Comparison of ENCODE assay signal across 16 cellular contexts in genomic region chr7:98531717-98532116, GRCh38.
"Had no signal": no experiment of that assay in that cellular context is flagged by ENCODE, and none has a peak within 500 bp of the region (broad histone marks: within the 10 kb centered on the region; RNA-seq: fewer than 3 reads in every experiment).

No MANE protein-coding gene starts in this region.

- H3K4me3 Mint-ChIP-seq: activated CD8-positive, alpha-beta memory T cell treated with anti-CD3 and anti-CD28 coated beads, Interleukin-2, amount 10 ng/mL, durations not matched to agents 7 days and 5 days; activated naive CD8-positive, alpha-beta T cell; activated T-cell treated with anti-CD3 and anti-CD28 coated beads, Interleukin-2, amount 50 U/mL, for 4 hours; naive thymus-derived CD4-positive, alpha-beta T cell had no signal

- H3K4me3 ChIP-seq: dorsolateral prefrontal cortex, skin epidermis, uterus had no signal

- H3K79me2 ChIP-seq: parathyroid adenoma had no signal

- ATAC-seq: activated CD8-positive, alpha-beta memory T cell treated with anti-CD3 and anti-CD28 coated beads, Interleukin-2, amount 10 ng/mL, durations not matched to agents 7 days and 5 days; activated T-cell treated with anti-CD3 and anti-CD28 coated beads, Interleukin-2, amount 50 U/mL, for 4 hours; esophagus mucosa; left lobe of liver; naive thymus-derived CD4-positive, alpha-beta T cell had no signal

- H2AFZ ChIP-seq: parathyroid adenoma had no signal

- H3K27ac Mint-ChIP-seq: activated CD8-positive, alpha-beta memory T cell treated with anti-CD3 and anti-CD28 coated beads, Interleukin-2, amount 10 ng/mL, durations not matched to agents 7 days and 5 days; activated naive CD8-positive, alpha-beta T cell had no signal

- H3K9me3 ChIP-seq: uterus had no signal

- H3K27me3 Mint-ChIP-seq: activated CD8-positive, alpha-beta memory T cell treated with anti-CD3 and anti-CD28 coated beads, Interleukin-2, amount 10 ng/mL, durations not matched to agents 7 days and 5 days had no signal

- H3K36me3 ChIP-seq: brain microvascular endothelial cell, uterus had no signal

- H3K9ac ChIP-seq: parathyroid adenoma had no signal

- DNase-seq: activated CD4-positive, alpha-beta T cell treated with anti-CD3 and anti-CD28 coated beads, Interleukin-2, amount 50 U/mL, for 4 hours; activated CD4-positive, CD25-positive, alpha-beta regulatory T cell treated with anti-CD3 and anti-CD28 coated beads, Interleukin-2, amount 50 U/mL, for 72 hours; activated CD8-positive, alpha-beta memory T cell treated with anti-CD3 and anti-CD28 coated beads, Interleukin-2, amount 10 ng/mL, durations not matched to agents 7 days and 5 days; activated effector memory CD4-positive, alpha-beta T cell treated with anti-CD3 and anti-CD28 coated beads, Interleukin-2, amount 50 U/mL, for 16 hours; activated T-cell treated with anti-CD3 and anti-CD28 coated beads, Interleukin-2, amount 50 U/mL, for 4 hours; brain microvascular endothelial cell; dorsolateral prefrontal cortex; mammary epithelial cell; naive thymus-derived CD4-positive, alpha-beta T cell; retina; uterus had no signal

- H3K4me1 ChIP-seq: parathyroid adenoma, uterus had no signal

- H3K27ac ChIP-seq: brain microvascular endothelial cell, dorsolateral prefrontal cortex, parathyroid adenoma, skin epidermis, uterus had no signal

- H3K4me1 Mint-ChIP-seq: activated CD8-positive, alpha-beta memory T cell treated with anti-CD3 and anti-CD28 coated beads, Interleukin-2, amount 10 ng/mL, durations not matched to agents 7 days and 5 days; naive thymus-derived CD4-positive, alpha-beta T cell had no signal

- H3K36me3 Mint-ChIP-seq: activated CD8-positive, alpha-beta memory T cell treated with anti-CD3 and anti-CD28 coated beads, Interleukin-2, amount 10 ng/mL, durations not matched to agents 7 days and 5 days; activated naive CD8-positive, alpha-beta T cell had no signal

- H3K27me3 ChIP-seq: brain microvascular endothelial cell, dorsolateral prefrontal cortex, uterus had no signal
